Comparison of ENCODE assay signal across 30 cellular contexts in the genomic region with DNA sequence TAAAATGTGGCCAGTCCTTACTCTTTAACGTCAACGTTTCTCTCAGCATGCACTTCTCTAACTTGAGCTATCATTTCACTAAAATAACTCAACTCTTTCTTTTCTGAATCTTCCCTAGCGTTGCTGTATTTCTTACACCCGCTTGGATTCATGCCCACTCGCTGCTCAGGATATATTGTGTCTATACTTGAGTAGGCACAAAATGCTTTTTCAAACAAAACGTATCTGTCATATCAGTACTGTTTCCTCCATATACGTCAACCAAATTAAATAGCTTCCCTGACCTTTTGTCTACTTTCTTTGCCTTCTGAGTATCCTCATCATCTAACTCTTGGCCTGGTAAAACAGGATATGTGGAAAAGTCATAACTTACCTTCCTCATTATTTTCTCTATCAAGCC.
"Had no signal": no experiment of that assay in that cellular context is flagged by ENCODE, and none has a peak within 500 bp of the region (broad histone marks: within the 10 kb centered on the region; RNA-seq: fewer than 3 reads in every experiment).

No MANE protein-coding gene starts in this region.

- H3K36me3 Mint-ChIP-seq: memory B cell; naive thymus-derived CD8-positive, alpha-beta T cell; stimulated activated memory B cell treated with anti-CD40 and anti-IgM and Interleukin-4, amounts not matched to agents 10 μg/mL and 1 μg/mL and 100 μg/mL, for 72 hours had no signal

- DNase-seq: heart left ventricle; islet precursor cell; left ventricle myocardium inferior; midbrain; mucosa of descending colon; naive thymus-derived CD8-positive, alpha-beta T cell; nucleus accumbens; pancreas; posterior cingulate gyrus; retina; right cardiac atrium; sigmoid colon; small intestine; stimulated activated CD4-positive, alpha-beta T cell treated with anti-CD3 and anti-CD28 coated beads, Interleukin-1b, Interleukin-23, amount 100 ng/mL, for 48 hours; stimulated activated CD4-positive, alpha-beta T cell treated with anti-CD3 and anti-CD28 coated beads, Interleukin-2, amount 100 ng/mL, for 48 hours; stimulated activated CD4-positive, alpha-beta T cell treated with anti-CD3 and anti-CD28 coated beads, Interleukin-4, amount 100 ng/mL, for 4 hours; stimulated activated CD8-positive, alpha-beta memory T cell treated with anti-CD3 and anti-CD28 coated beads, Interleukin-4, amount 100 ng/mL, for 48 hours; tibial artery; trophoblast cell; upper lobe of right lung had no signal

- H3K27ac Mint-ChIP-seq: memory B cell; naive thymus-derived CD8-positive, alpha-beta T cell; nephron; stimulated activated memory B cell treated with anti-CD40 and anti-IgM and Interleukin-4, amounts not matched to agents 10 μg/mL and 1 μg/mL and 100 μg/mL, for 72 hours; stimulated activated naive CD8-positive, alpha-beta T cell treated with anti-CD3 and anti-CD28 coated beads, Interleukin-15, Interleukin-2, amounts not matched to agents 100 ng/mL and 50 ng/mL, for 24 hours had no signal

- H3K4me1 ChIP-seq: prostate gland had no signal

- H3K9me3 ChIP-seq: heart left ventricle, left ventricle myocardium inferior, mucosa of descending colon, pancreas, prostate gland, sigmoid colon, suprapubic skin, thoracic aorta, tibial artery, upper lobe of right lung had no signal

- FAIRE-seq: pancreas, small intestine, urothelium cell line had no signal

- H3K27me3 ChIP-seq: heart left ventricle, pancreas, sigmoid colon, suprapubic skin, tibial artery, upper lobe of right lung had no signal

- H3K27ac ChIP-seq: left ventricle myocardium inferior, pancreas, prostate gland, sigmoid colon, suprapubic skin, thoracic aorta, tibial artery, upper lobe of right lung had no signal

- H3K36me3 ChIP-seq: heart left ventricle, left ventricle myocardium inferior, pancreas, prostate gland, sigmoid colon, suprapubic skin, thoracic aorta, tibial artery, upper lobe of right lung had no signal

- H3K9me3 Mint-ChIP-seq: memory B cell; naive thymus-derived CD8-positive, alpha-beta T cell; nephron; neural crest cell; stimulated activated memory B cell treated with anti-CD40 and anti-IgM and Interleukin-4, amounts not matched to agents 10 μg/mL and 1 μg/mL and 100 μg/mL, for 72 hours; stimulated activated naive CD8-positive, alpha-beta T cell treated with anti-CD3 and anti-CD28 coated beads, Interleukin-15, Interleukin-2, amounts not matched to agents 100 ng/mL and 50 ng/mL, for 24 hours had no signal

- H3K4me3 Mint-ChIP-seq: memory B cell; naive thymus-derived CD8-positive, alpha-beta T cell; nephron; neural crest cell; stimulated activated memory B cell treated with anti-CD40 and anti-IgM and Interleukin-4, amounts not matched to agents 10 μg/mL and 1 μg/mL and 100 μg/mL, for 72 hours; stimulated activated naive CD8-positive, alpha-beta T cell treated with anti-CD3 and anti-CD28 coated beads, Interleukin-15, Interleukin-2, amounts not matched to agents 100 ng/mL and 50 ng/mL, for 24 hours had no signal

- H3K4me3 ChIP-seq: heart left ventricle, left ventricle myocardium inferior, lung, mucosa of descending colon, pancreas, prostate gland, sigmoid colon, suprapubic skin, thoracic aorta, tibial artery, upper lobe of right lung had no signal

- H3K27me3 Mint-ChIP-seq: memory B cell; naive thymus-derived CD8-positive, alpha-beta T cell; stimulated activated memory B cell treated with anti-CD40 and anti-IgM and Interleukin-4, amounts not matched to agents 10 μg/mL and 1 μg/mL and 100 μg/mL, for 72 hours; stimulated activated naive CD8-positive, alpha-beta T cell treated with anti-CD3 and anti-CD28 coated beads, Interleukin-15, Interleukin-2, amounts not matched to agents 100 ng/mL and 50 ng/mL, for 24 hours had no signal

- ATAC-seq: heart left ventricle; mucosa of descending colon; naive thymus-derived CD8-positive, alpha-beta T cell; pancreas; right cardiac atrium; stimulated activated memory B cell treated with anti-CD40 and anti-IgM and Interleukin-4, amounts not matched to agents 10 μg/mL and 1 μg/mL and 100 μg/mL, for 72 hours; upper lobe of right lung had no signal
